1 cellular context compared by ENCODE assay signal in genomic region chr15:75367913-75368688, GRCh38.
TF ChIP-seq lines count a peak whose summit lies in the region.

Gene MAN2C1, minus strand, starts transcription at chr15:75368607. Its CDS starts 24 bp downstream, at chr15:75368583.

TF ChIP-seq in HEK293, 187 proteins besides CTCF, POLR2A, EP300 and RAD21 (continued from another document and continues in another):
- TF ChIP-seq ZNF391 (tag by site-specific recombination; IDR thresholded peaks at IDR 0.05; ENCODE audit: borderline replicate concordance, low read depth) (peak; percentile 96), HOXD13 (CRISPR knock-in tag; IDR thresholded peaks at IDR 0.05; ENCODE audit: borderline replicate concordance) (no peak), KLF7 (tag by site-specific recombination; IDR thresholded peaks at IDR 0.05; ENCODE audit: borderline replicate concordance) (peak; percentile 94), ZNF214 (tag by site-specific recombination; IDR thresholded peaks at IDR 0.05; ENCODE audit: borderline replicate concordance) (no peak), ZNF223 (tag by site-specific recombination; IDR thresholded peaks at IDR 0.05) (no peak), ZNF473 (tag by site-specific recombination; IDR thresholded peaks at IDR 0.05) (no peak), ZBTB17 (tag by site-specific recombination; IDR thresholded peaks at IDR 0.05) (peak; percentile 92), ZSCAN16 (tag by site-specific recombination; IDR thresholded peaks at IDR 0.05) (no peak; the same call in 1 of the 2 replicates), GLIS1 (tag by site-specific recombination; IDR thresholded peaks at IDR 0.05) (peak; percentile 83), SCRT1 (tag by site-specific recombination; IDR thresholded peaks at IDR 0.05; ENCODE audit: borderline replicate concordance) (0 out of 2 replicates have a peak, but pooled peaks have one; percentile 33), REPIN1 (tag by site-specific recombination; IDR thresholded peaks at IDR 0.05; ENCODE audit: low read depth) (peak; percentile 83; the same call in 1 of the 2 replicates), ZNF670 (tag by site-specific recombination; IDR thresholded peaks at IDR 0.05; ENCODE audit: low read depth) (0 out of 2 replicates have a peak, but pooled peaks have one; percentile 30), ZNF792 (tag by site-specific recombination; IDR thresholded peaks at IDR 0.05) (peak; percentile 87), ZNF530 (tag by site-specific recombination; IDR thresholded peaks at IDR 0.05; ENCODE audit: low read depth) (no peak), PRDM2 (tag by site-specific recombination; IDR thresholded peaks at IDR 0.05; ENCODE audit: borderline replicate concordance) (peak; percentile 97), ZNF664 (tag by site-specific recombination; IDR thresholded peaks at IDR 0.05) (peak; percentile 74; the same call in 1 of the 2 replicates), ZNF626 (tag by site-specific recombination; IDR thresholded peaks at IDR 0.05) (no peak; the same call in 1 of the 2 replicates), ZNF398 (tag by site-specific recombination; IDR thresholded peaks at IDR 0.05) (peak; percentile 58), KLF17 (tag by site-specific recombination; IDR thresholded peaks at IDR 0.05) (peak; percentile 99), ZNF341 (tag by site-specific recombination; IDR thresholded peaks at IDR 0.05; ENCODE audit: low read depth) (peak; percentile 97), ZNF600 (tag by site-specific recombination; IDR thresholded peaks at IDR 0.05) (peak; percentile 99), ZNF404 (tag by site-specific recombination; IDR thresholded peaks at IDR 0.05) (no peak), RBAK (tag by site-specific recombination; IDR thresholded peaks at IDR 0.05) (no peak; the same call in 1 of the 2 replicates), ZNF48 (tag by site-specific recombination; IDR thresholded peaks at IDR 0.05) (no peak), ZNF558 (tag by site-specific recombination; IDR thresholded peaks at IDR 0.05) (peak; percentile 75), ZSCAN23 (tag by site-specific recombination; IDR thresholded peaks at IDR 0.05) (peak; percentile 93), TRIM28 (IDR thresholded peaks at IDR 0.05; ENCODE audit: borderline replicate concordance, low read length) (no peak; the same call in 1 of the 2 replicates), ZNF747 (tag by site-specific recombination; IDR thresholded peaks at IDR 0.05) (no peak), REST (tag by site-specific recombination; IDR thresholded peaks at IDR 0.05) (peak; percentile 84), ZNF138 (tag by site-specific recombination; IDR thresholded peaks at IDR 0.05; ENCODE audit: borderline replicate concordance) (no peak), ZNF16 (tag by site-specific recombination; IDR thresholded peaks at IDR 0.05; ENCODE audit: low read depth) (no peak), EGR2 (tag by site-specific recombination; IDR thresholded peaks at IDR 0.05; ENCODE audit: low read depth) (peak; percentile 92), ZNF174 (tag by site-specific recombination; IDR thresholded peaks at IDR 0.05) (no peak), ZNF544 (tag by site-specific recombination; IDR thresholded peaks at IDR 0.05) (no peak), BCL11B (tag by site-specific recombination; IDR thresholded peaks at IDR 0.05; ENCODE audit: low read depth) (peak; percentile 77), ZNF529 (tag by site-specific recombination; IDR thresholded peaks at IDR 0.05; ENCODE audit: insufficient replicate concordance) (no peak), ZBTB7A (tag by site-specific recombination; IDR thresholded peaks at IDR 0.05; ENCODE audit: low read depth) (peak; percentile 98), KLF16 (tag by site-specific recombination; IDR thresholded peaks at IDR 0.05) (peak; percentile 95), ZNF645 (tag by site-specific recombination; IDR thresholded peaks at IDR 0.05) (0 out of 2 replicates have a peak, but pooled peaks have one; percentile 15), PRDM4 (tag by site-specific recombination; IDR thresholded peaks at IDR 0.05) (no peak), ZNF280D (tag by site-specific recombination; IDR thresholded peaks at IDR 0.05) (peak; percentile 69; the same call in 1 of the 2 replicates), ZNF239 (tag by site-specific recombination; IDR thresholded peaks at IDR 0.05) (peak; percentile 83)
